In the genomic region with DNA sequence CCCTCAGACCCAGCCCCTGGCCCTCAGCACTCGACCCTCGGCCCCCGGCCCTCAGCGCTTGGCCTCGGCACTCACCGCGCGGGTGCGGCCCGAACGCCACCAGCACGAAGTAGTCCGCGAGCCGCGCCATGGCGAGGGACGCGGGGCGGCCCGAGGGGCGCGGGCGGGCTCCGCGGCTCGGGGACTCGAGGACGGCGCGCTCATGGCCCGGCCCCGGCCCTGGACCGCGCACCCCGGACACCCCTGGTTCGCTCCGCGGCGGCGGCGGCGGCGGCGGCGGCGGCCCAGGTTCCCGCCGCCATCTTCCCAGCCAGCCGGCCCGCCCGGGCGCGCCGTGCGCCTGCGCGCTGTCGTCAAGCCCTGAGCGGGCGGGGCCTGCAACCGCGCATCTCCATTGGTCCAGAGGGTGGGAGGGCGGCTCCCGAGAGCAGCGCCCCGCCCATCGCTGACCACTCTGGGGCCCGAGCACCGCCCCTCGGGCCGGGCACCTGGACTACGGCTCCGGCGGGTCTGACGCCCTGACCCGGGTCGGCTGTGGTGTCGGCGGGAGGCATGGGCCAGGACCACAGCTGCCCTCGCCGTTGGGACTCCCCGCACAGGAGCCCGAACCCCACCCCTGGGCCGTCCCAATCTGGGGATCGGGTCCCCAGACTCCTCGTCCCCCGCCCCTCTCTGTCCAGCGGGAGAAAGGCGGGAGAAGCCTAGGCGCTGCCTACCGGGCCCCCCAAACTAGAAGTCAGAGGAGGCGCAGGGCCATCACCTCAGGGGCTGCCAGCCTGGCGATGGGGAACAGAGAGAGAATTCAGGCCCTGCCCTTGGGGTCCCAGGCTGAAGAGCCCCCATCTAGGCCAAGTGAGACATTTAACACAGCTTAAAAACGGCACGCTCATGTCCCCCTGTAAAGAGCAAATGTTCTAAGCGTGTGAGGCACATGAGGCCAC, we compare ENCODE assay signal across 9 cellular contexts. TPM values are rescaled to one million over a fixed set of nuclear protein-coding genes. Genes with fewer than 3 reads are reported as not detected.
DNase-seq lines count a peak whose midpoint lies in the region; ATAC-seq, FAIRE-seq and TF ChIP-seq lines count a peak whose summit lies in the region.
"Had no signal": no experiment of that assay in that cellular context is flagged by ENCODE, and none has a peak within 500 bp of the region (broad histone marks: within the 10 kb centered on the region; RNA-seq: fewer than 3 reads in every experiment).

A gene with protein sequence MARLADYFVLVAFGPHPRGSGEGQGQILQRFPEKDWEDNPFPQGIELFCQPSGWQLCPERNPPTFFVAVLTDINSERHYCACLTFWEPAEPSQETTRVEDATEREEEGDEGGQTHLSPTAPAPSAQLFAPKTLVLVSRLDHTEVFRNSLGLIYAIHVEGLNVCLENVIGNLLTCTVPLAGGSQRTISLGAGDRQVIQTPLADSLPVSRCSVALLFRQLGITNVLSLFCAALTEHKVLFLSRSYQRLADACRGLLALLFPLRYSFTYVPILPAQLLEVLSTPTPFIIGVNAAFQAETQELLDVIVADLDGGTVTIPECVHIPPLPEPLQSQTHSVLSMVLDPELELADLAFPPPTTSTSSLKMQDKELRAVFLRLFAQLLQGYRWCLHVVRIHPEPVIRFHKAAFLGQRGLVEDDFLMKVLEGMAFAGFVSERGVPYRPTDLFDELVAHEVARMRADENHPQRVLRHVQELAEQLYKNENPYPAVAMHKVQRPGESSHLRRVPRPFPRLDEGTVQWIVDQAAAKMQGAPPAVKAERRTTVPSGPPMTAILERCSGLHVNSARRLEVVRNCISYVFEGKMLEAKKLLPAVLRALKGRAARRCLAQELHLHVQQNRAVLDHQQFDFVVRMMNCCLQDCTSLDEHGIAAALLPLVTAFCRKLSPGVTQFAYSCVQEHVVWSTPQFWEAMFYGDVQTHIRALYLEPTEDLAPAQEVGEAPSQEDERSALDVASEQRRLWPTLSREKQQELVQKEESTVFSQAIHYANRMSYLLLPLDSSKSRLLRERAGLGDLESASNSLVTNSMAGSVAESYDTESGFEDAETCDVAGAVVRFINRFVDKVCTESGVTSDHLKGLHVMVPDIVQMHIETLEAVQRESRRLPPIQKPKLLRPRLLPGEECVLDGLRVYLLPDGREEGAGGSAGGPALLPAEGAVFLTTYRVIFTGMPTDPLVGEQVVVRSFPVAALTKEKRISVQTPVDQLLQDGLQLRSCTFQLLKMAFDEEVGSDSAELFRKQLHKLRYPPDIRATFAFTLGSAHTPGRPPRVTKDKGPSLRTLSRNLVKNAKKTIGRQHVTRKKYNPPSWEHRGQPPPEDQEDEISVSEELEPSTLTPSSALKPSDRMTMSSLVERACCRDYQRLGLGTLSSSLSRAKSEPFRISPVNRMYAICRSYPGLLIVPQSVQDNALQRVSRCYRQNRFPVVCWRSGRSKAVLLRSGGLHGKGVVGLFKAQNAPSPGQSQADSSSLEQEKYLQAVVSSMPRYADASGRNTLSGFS (N-terminal part only) (minus strand): TSS at position 325 of the 941 bp plus-strand sequence. CDS start 195 bp downstream, at position 130.

- no peaks in the 10 kb centered on the region for H3K36me3 Mint-ChIP-seq in WTC11

- H3K27me3 ChIP-seq in bronchial epithelial cell (ENCODE audit: control insufficient read depth, insufficient read depth, low read length) = no peaks in the 10 kb centered on the region
- peaks cover 16% of the 10 kb centered on the region for H3K27me3 ChIP-seq in iPS-20b (ENCODE audit: insufficient read depth, low read length)
- H3K27me3 ChIP-seq in skeletal muscle tissue (ENCODE audit: control insufficient read depth in 3 of 3, insufficient read depth in 3 of 3, low read length in 3 of 3) = peaks cover 4 to 7% (median 6%) of the 10 kb centered on the region in 3 donors

- peaks cover 31% of the 10 kb centered on the region for H3K27me3 Mint-ChIP-seq in WTC11 (ENCODE audit: low read depth)

- FAIRE-seq in bronchial epithelial cell (lab: Jason Lieb, UNC) = no peak
- FAIRE-seq: G401.6 had no signal

- peak within 1 kb of the TSS; percentile 69; the same call in 1 of the 2 replicates for H3K9ac ChIP-seq in iPS-20b (ENCODE audit: low read depth, low read length)
- H3K9ac ChIP-seq in skeletal muscle tissue (ENCODE audit: low read depth in 1 of 3, low read length in 3 of 3) = peak within 1 kb of the TSS; percentile 73 to 85 (median 81)

- H3K27ac ChIP-seq in iPS-20b (ENCODE audit: low read length) (no peak within 1 kb of the TSS), skeletal muscle tissue (ENCODE audit: low read depth, low read length) (peak within 1 kb of the TSS; percentile 58)

- TF ChIP-seq CTCF in WTC11 (IDR thresholded peaks at IDR 0.05) (no peak), bronchial epithelial cell (IDR thresholded peaks at IDR 0.05; ENCODE audit: insufficient read depth, low read length, severe bottlenecking) (no peak)

- CTCF ChIA-PET in WTC11 (lab: Charles Lee) = no interaction called here

- POLR2A ChIA-PET in WTC11 (lab: Charles Lee) = no interaction called here

- peak within 1 kb of the TSS; percentile 76; the same call in 1 of the 2 replicates for H3K27ac Mint-ChIP-seq in WTC11

- DNase-seq in NCI-H2081 (lab: John Stamatoyannopoulos, UW) = peak; percentile 73 to 74
- no peak for DNase-seq in NCI-H2081 treated with DMSO at 0.1 percent for 48 hours (lab: John Stamatoyannopoulos, UW)
- DNase-seq in NCI-H2196 treated with DMSO at 0.1 percent for 48 hours (lab: John Stamatoyannopoulos, UW; ENCODE audit: unreplicated experiment) = peak; percentile 66
- peak; percentile 90 for DNase-seq in WTC11 (ENCODE audit: low spot score)
- DNase-seq in bronchial epithelial cell (ENCODE audit: low read depth) = peak; percentile 70

- ATAC-seq in HG03039 (IDR thresholded peaks at IDR 0.05; ENCODE audit: unreplicated experiment) = peak; percentile 68
- peak; percentile 93 for ATAC-seq in WTC11

- H3K36me3 ChIP-seq in bronchial epithelial cell (ENCODE audit: control insufficient read depth, insufficient read depth, low read length) (peaks cover 8% of the 10 kb centered on the region), iPS-20b (ENCODE audit: insufficient read depth, low read depth, low read length) (no peaks in the 10 kb centered on the region), skeletal muscle tissue (ENCODE audit: control insufficient read depth in 3 of 3, insufficient read depth in 3 of 3, low read length in 3 of 3) (no peaks in the 10 kb centered on the region)

- H3K9me3 ChIP-seq in iPS-20b (ENCODE audit: insufficient read depth, low read depth, low read length) (no peaks in the 10 kb centered on the region), skeletal muscle tissue (ENCODE audit: control insufficient read depth in 3 of 3, low read length in 3 of 3) (no peaks in the 10 kb centered on the region)

- peak within 1 kb of the TSS; percentile 87 for H3K4me3 Mint-ChIP-seq in WTC11

- H3K4me1 ChIP-seq in iPS-20b (ENCODE audit: insufficient read depth, low read length) (peaks cover 17% of the 10 kb centered on the region; the same call in 1 of the 2 replicates), skeletal muscle tissue (ENCODE audit: control insufficient read depth in 3 of 3, insufficient read depth in 3 of 3, low read length in 3 of 3) (peaks cover 43 to 48% (median 46%) of the 10 kb centered on the region in 3 donors)

- H3K4me1 Mint-ChIP-seq in WTC11 = peaks cover 41% of the 10 kb centered on the region

- H3K4me3 ChIP-seq in bronchial epithelial cell (ENCODE audit: low read depth, low read length) (peak within 1 kb of the TSS; percentile 63), iPS-20b (ENCODE audit: low read length) (peak within 1 kb of the TSS; percentile 73), skeletal muscle tissue (ENCODE audit: low read length in 3 of 3) (peak within 1 kb of the TSS; percentile 78 to 80 (median 78))

- no peaks in the 10 kb centered on the region for H3K9me3 Mint-ChIP-seq in WTC11

TF ChIP-seq in WTC11, 78 proteins besides CTCF, POLR2A, EP300 and RAD21:
- TF ChIP-seq ATF1 (CRISPR knock-in tag; IDR thresholded peaks at IDR 0.05) (no peak), ZNF396 (CRISPR knock-in tag; IDR thresholded peaks at IDR 0.05; ENCODE audit: borderline replicate concordance) (no peak), SP1 (CRISPR knock-in tag; conservative IDR thresholded peaks at IDR 0.05) (peak; percentile 91), ZNF138 (CRISPR knock-in tag; conservative IDR thresholded peaks at IDR 0.05) (no peak), NFYB (CRISPR knock-in tag; conservative IDR thresholded peaks at IDR 0.05; ENCODE audit: low read depth) (0 out of 2 replicates have a peak, but pooled peaks have one; percentile 41)
- TF ChIP-seq, protein P1, sequence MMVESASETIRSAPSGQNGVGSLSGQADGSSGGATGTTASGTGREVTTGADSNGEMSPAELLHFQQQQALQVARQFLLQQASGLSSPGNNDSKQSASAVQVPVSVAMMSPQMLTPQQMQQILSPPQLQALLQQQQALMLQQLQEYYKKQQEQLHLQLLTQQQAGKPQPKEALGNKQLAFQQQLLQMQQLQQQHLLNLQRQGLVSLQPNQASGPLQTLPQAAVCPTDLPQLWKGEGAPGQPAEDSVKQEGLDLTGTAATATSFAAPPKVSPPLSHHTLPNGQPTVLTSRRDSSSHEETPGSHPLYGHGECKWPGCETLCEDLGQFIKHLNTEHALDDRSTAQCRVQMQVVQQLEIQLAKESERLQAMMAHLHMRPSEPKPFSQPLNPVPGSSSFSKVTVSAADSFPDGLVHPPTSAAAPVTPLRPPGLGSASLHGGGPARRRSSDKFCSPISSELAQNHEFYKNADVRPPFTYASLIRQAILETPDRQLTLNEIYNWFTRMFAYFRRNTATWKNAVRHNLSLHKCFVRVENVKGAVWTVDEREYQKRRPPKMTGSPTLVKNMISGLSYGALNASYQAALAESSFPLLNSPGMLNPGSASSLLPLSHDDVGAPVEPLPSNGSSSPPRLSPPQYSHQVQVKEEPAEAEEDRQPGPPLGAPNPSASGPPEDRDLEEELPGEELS (CRISPR knock-in tag; IDR thresholded peaks at IDR 0.05) = 0 out of 2 replicates have a peak, but pooled peaks have one; percentile 31
- TF ChIP-seq, protein P2, sequence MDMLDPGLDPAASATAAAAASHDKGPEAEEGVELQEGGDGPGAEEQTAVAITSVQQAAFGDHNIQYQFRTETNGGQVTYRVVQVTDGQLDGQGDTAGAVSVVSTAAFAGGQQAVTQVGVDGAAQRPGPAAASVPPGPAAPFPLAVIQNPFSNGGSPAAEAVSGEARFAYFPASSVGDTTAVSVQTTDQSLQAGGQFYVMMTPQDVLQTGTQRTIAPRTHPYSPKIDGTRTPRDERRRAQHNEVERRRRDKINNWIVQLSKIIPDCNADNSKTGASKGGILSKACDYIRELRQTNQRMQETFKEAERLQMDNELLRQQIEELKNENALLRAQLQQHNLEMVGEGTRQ (CRISPR knock-in tag; IDR thresholded peaks at IDR 0.05) = no peak

RNA-seq across cellular contexts. Expression of the gene that starts here (rescaled TPM):
- total RNA-seq in WTC11 (2021) (87.1 to 108 TPM (median 91.5 TPM) in 3 replicates), bronchial epithelial cell (123 and 129 TPM in 2 replicates), skeletal muscle tissue (30.8 TPM)
